Comparison of ENCODE assay signal across 1 cellular context in genomic region chr7:12490105-12490688, GRCh38.
TF ChIP-seq lines count a peak whose summit lies in the region.

No MANE protein-coding gene starts in this region.

TF ChIP-seq in K562, 482 proteins besides CTCF, POLR2A, EP300 and RAD21 (continued from another document and continues in another):
- TF ChIP-seq RREB1 (CRISPR knock-in tag; IDR thresholded peaks at IDR 0.05), result no peak
- peak in 1 of 2 experiments; percentile 64; a peak in 2 of 4 replicates for TF ChIP-seq FOXA3 (CRISPR knock-in tag; conservative IDR thresholded peaks at IDR 0.05 in 1 of 2, IDR thresholded peaks at IDR 0.05 in 1 of 2)
- no peak for TF ChIP-seq BRCA1 (IDR thresholded peaks at IDR 0.05)
- no peak for TF ChIP-seq BRCA1 (CRISPR knock-in tag; IDR thresholded peaks at IDR 0.05)
- TF ChIP-seq ZNF449 (CRISPR knock-in tag; IDR thresholded peaks at IDR 0.05), result no peak
- TF ChIP-seq ETV1 (tag; conservative IDR thresholded peaks at IDR 0.05; ENCODE audit: low read depth), result no peak
- TF ChIP-seq USF1 (CRISPR knock-in tag; IDR thresholded peaks at IDR 0.05), result no peak
- no peak for TF ChIP-seq SRSF3 (IDR thresholded peaks at IDR 0.05; ENCODE audit: insufficient read depth, low read length)
- no peak for TF ChIP-seq ZEB2 (IDR thresholded peaks at IDR 0.05)
- TF ChIP-seq CREB3 (tag; conservative IDR thresholded peaks at IDR 0.05; ENCODE audit: low read depth), result no peak
- TF ChIP-seq CHCHD3 (CRISPR knock-in tag; IDR thresholded peaks at IDR 0.05), result no peak
- TF ChIP-seq RBFOX2 (IDR thresholded peaks at IDR 0.05; ENCODE audit: low read depth, low read length), result no peak
- no peak for TF ChIP-seq ZBTB2 (IDR thresholded peaks at IDR 0.05)
- no peak for TF ChIP-seq ZNF668 (CRISPR knock-in tag; IDR thresholded peaks at IDR 0.05)
- no peak for TF ChIP-seq ZNF436 (CRISPR knock-in tag; IDR thresholded peaks at IDR 0.05)
- TF ChIP-seq MCM7 (IDR thresholded peaks at IDR 0.05), result no peak
- peak; percentile 57 for TF ChIP-seq DACH1 (IDR thresholded peaks at IDR 0.05; ENCODE audit: partially characterized antibody)
- TF ChIP-seq GMEB1 (CRISPR knock-in tag; IDR thresholded peaks at IDR 0.05), result no peak
- no peak for TF ChIP-seq PRDM10 (IDR thresholded peaks at IDR 0.05; ENCODE audit: partially characterized antibody)
- TF ChIP-seq NFIX (CRISPR knock-in tag; IDR thresholded peaks at IDR 0.05; ENCODE audit: low read depth), result no peak
- TF ChIP-seq CBX3 (IDR thresholded peaks at IDR 0.05; ENCODE audit: borderline replicate concordance in 1 of 2, low read length in 2 of 2), result no peak
- no peak for TF ChIP-seq SUPT5H (IDR thresholded peaks at IDR 0.05)
- no peak for TF ChIP-seq THAP12 (CRISPR knock-in tag; IDR thresholded peaks at IDR 0.05)
- TF ChIP-seq ETS2 (tag; IDR thresholded peaks at IDR 0.05; ENCODE audit: borderline replicate concordance, poor library complexity, severe bottlenecking), result no peak
- no peak for TF ChIP-seq JUNB (CRISPR knock-in tag; conservative IDR thresholded peaks at IDR 0.05)
- TF ChIP-seq ZNF318 (IDR thresholded peaks at IDR 0.05; ENCODE audit: borderline replicate concordance in 1 of 2, low read depth in 1 of 2), result no peak
